In genomic region chr4:156762851-156763250, GRCh38 we compare ENCODE assay signal across 1 cellular context.
TF ChIP-seq lines count a peak whose summit lies in the region.

No MANE protein-coding gene starts in this region.

TF ChIP-seq in GM23338, 12 proteins besides CTCF, POLR2A, EP300 and RAD21 (continued from another document):
- TF ChIP-seq ZNF462 (CRISPR knock-in tag; IDR thresholded peaks at IDR 0.05), result no peak
